20 cellular contexts compared by ENCODE assay signal in genomic region chr5:95050708-95051107, GRCh38.
A peak's percentile ranks its signal among the peaks of the same experiment; 100 is the strongest.
DNase-seq lines count a peak whose midpoint lies in the region; ATAC-seq, FAIRE-seq and TF ChIP-seq lines count a peak whose summit lies in the region.
"Had no signal": no experiment of that assay in that cellular context is flagged by ENCODE, and none has a peak within 500 bp of the region (broad histone marks: within the 10 kb centered on the region; RNA-seq: fewer than 3 reads in every experiment).

No MANE protein-coding gene starts in this region.

- peak overlapping the region; percentile 74 for H2AFZ ChIP-seq in osteoblast (ENCODE audit: low read length)

- in situ Hi-C loops in Panc1 (cut with HindIII; ENCODE audit: low pct_unique_long_range_greater_than_20kb, low sequenced_read_pairs) = no loop called here

- ATAC-seq in Panc1 = peak; percentile 56

- FAIRE-seq in GM18507 (lab: Jason Lieb, UNC) = peak; percentile 53
- FAIRE-seq: A204.1, GM12892 had no signal

- H3K27me3 ChIP-seq in Panc1 (ENCODE audit: control insufficient read depth, insufficient read depth, low read length) (no peaks in the 10 kb centered on the region), osteoblast (ENCODE audit: insufficient read depth, low read length) (no peaks in the 10 kb centered on the region)

- H4K20me1 ChIP-seq in osteoblast (ENCODE audit: insufficient read depth, low read length) = no peaks in the 10 kb centered on the region

- H3K79me2 ChIP-seq in osteoblast (ENCODE audit: insufficient read depth, low read length) = peaks cover 13% of the 10 kb centered on the region

- H3K4me3 ChIP-seq in Panc1 (ENCODE audit: low read depth in 2 of 2, low read length in 2 of 2) = no peak overlapping the region
- H3K4me3 ChIP-seq in osteoblast (ENCODE audit: insufficient read depth, low read length) = no peak overlapping the region
- H3K4me3 ChIP-seq: HAP-1 had no signal

- H3K9me3 ChIP-seq in Panc1 (ENCODE audit: control insufficient read depth, insufficient read depth, low read depth, low read length) = no peaks in the 10 kb centered on the region
- H3K9me3 ChIP-seq in osteoblast (ENCODE audit: low read depth, low read length) = no peaks in the 10 kb centered on the region
- H3K9me3 ChIP-seq: BE2C, Caco-2, HAP-1 had no signal

- intact Hi-C loops in Panc1 (cut with micrococcal nuclease; ENCODE audit: unreplicated experiment) = no loop called here

- CTCF ChIA-PET in Panc1 (lab: Charles Lee) = no interaction called here

- H3K27ac ChIP-seq in Panc1 (ENCODE audit: low read length) (no peak overlapping the region), osteoblast (ENCODE audit: low read depth, low read length) (no peak overlapping the region)
- H3K27ac ChIP-seq: KMS-11 had no signal

- TF ChIP-seq CTCF in Panc1 (IDR thresholded peaks at IDR 0.05) (no peak), osteoblast (IDR thresholded peaks at IDR 0.05; ENCODE audit: extremely low read depth, low read depth, low read length) (no peak)

- H3K4me1 ChIP-seq in Panc1 (ENCODE audit: control insufficient read depth, insufficient read depth, low read length) (0 out of 2 replicates have a peak, but pooled peaks cover 3% of the 10 kb centered on the region), osteoblast (ENCODE audit: insufficient read depth, low read length) (no peaks in the 10 kb centered on the region)
- H3K4me1 ChIP-seq: BE2C, Caco-2, HAP-1 had no signal

- H3K4me2 ChIP-seq in osteoblast (ENCODE audit: insufficient read depth, low read length) = no peak overlapping the region
- H3K4me2 ChIP-seq: KMS-11 had no signal

- no peak for DNase-seq in GM18507 (ENCODE audit: extremely low spot score, insufficient read length, low read depth)
- no peak for DNase-seq in Panc1 (ENCODE audit: low read depth, low spot score)
- peak; percentile 45 for DNase-seq in dermis blood vessel endothelial cell
- no peak for DNase-seq in osteoblast (ENCODE audit: insufficient read length, low spot score, missing footprints)
- no peak for DNase-seq in GOT3 (lab: John Stamatoyannopoulos, UW)
- DNase-seq in COLO829 (ENCODE audit: low spot score) = no peak
- no peak for DNase-seq in NCI-H2171 treated with DMSO at 0.1 percent for 48 hours (lab: John Stamatoyannopoulos, UW)
- DNase-seq: ACHN; BE2C; C1 segment of cervical spinal cord; Caco-2; CD4-positive, CD25-positive, alpha-beta regulatory T cell; CD8-positive, alpha-beta memory T cell; DMS153; DND-41; EL had no signal

- BruUV-seq in Panc1 (replicated peaks; lab: Mats Ljungman, UMichigan) = no TSS peak

- H3K36me3 ChIP-seq in Panc1 (ENCODE audit: control insufficient read depth, insufficient read depth, low read length) (no peaks in the 10 kb centered on the region), osteoblast (ENCODE audit: insufficient read depth, low read length) (no peaks in the 10 kb centered on the region)
- H3K36me3 ChIP-seq: BE2C, HAP-1 had no signal

- POLR2A ChIA-PET in Panc1 (lab: Charles Lee) = interaction anchor here (0.5 kb wide), 1 partner anchor 9 kb away, joined by 3 read pairs; no protein-coding TSS in a partner anchor
